ENCODE assay signal across 18 cellular contexts in genomic region chr12:51174501-51174900, GRCh38. TPM values are rescaled to one million over a fixed set of nuclear protein-coding genes. Genes with fewer than 3 reads are reported as not detected.
DNase-seq lines count a peak whose midpoint lies in the region; ATAC-seq and TF ChIP-seq lines count a peak whose summit lies in the region.
"Had no signal": no experiment of that assay in that cellular context is flagged by ENCODE, and none has a peak within 500 bp of the region (broad histone marks: within the 10 kb centered on the region; RNA-seq: fewer than 3 reads in every experiment).

No MANE protein-coding gene starts in this region.

- no peak for ATAC-seq in CD4-positive, CD25-positive, alpha-beta regulatory T cell (ENCODE audit: low read depth in 2 of 2)
- ATAC-seq in T-helper 17 cell, result no peak
- no peak for ATAC-seq in body of pancreas
- ATAC-seq in GM19395 (IDR thresholded peaks at IDR 0.05; ENCODE audit: unreplicated experiment), result no peak
- ATAC-seq: left cardiac atrium had no signal

- peak overlapping the region; percentile 19 for H3K27ac Mint-ChIP-seq in T-helper 1 cell treated with Interleukin-12 subunit alpha and Interleukin-12 subunit beta and Interleukin-4 antibody, amounts not matched to agents 30 μg/mL and 1 μg/mL, for 36 hours
- H3K27ac Mint-ChIP-seq in CD4-positive, CD25-positive, alpha-beta regulatory T cell, result peak overlapping the region in 1 of 3 donors; percentile 83
- H3K27ac Mint-ChIP-seq in T-helper 17 cell (no peak overlapping the region), nephron (peak overlapping the region in 2 of 3 experiments; percentile 76 to 84)
- H3K27ac Mint-ChIP-seq: activated CD4-positive, alpha-beta memory T cell treated with anti-CD3 and anti-CD28 coated beads for 36 hours had no signal

- no peaks in the 10 kb centered on the region for H3K9me3 ChIP-seq in CD4-positive, CD25-positive, alpha-beta regulatory T cell (ENCODE audit: control insufficient read depth in 2 of 2, low read length in 2 of 2)
- H3K9me3 ChIP-seq in T-helper 17 cell (ENCODE audit: control insufficient read depth, low read length, poor library complexity, severe bottlenecking), result no peaks in the 10 kb centered on the region
- H3K9me3 ChIP-seq in body of pancreas, result no peaks in the 10 kb centered on the region
- H3K9me3 ChIP-seq: BE2C, colonic mucosa, spleen had no signal

- WGBS in body of pancreas, 2 donors, result 48 to 50% methylated on average over 1 of the region's 1 CpG

- no peak for TF ChIP-seq CTCF in nephron (IDR thresholded peaks at IDR 0.05; ENCODE audit: unreplicated experiment in 3 of 3)
- no peak for TF ChIP-seq CTCF in body of pancreas (IDR thresholded peaks at IDR 0.05)

- H3K27me3 ChIP-seq in CD4-positive, CD25-positive, alpha-beta regulatory T cell (ENCODE audit: control insufficient read depth, insufficient read depth, low read length), result no peaks in the 10 kb centered on the region
- no peaks in the 10 kb centered on the region for H3K27me3 ChIP-seq in body of pancreas
- H3K27me3 ChIP-seq: BE2C, colonic mucosa, spleen had no signal

- peak overlapping the region; percentile 22 for H3K4me3 Mint-ChIP-seq in T-helper 1 cell treated with Interleukin-12 subunit alpha and Interleukin-12 subunit beta and Interleukin-4 antibody, amounts not matched to agents 30 μg/mL and 1 μg/mL, for 36 hours
- peak overlapping the region in 3 of 4 donors; percentile 86 to 93 (median 86) for H3K4me3 Mint-ChIP-seq in CD4-positive, CD25-positive, alpha-beta regulatory T cell
- H3K4me3 Mint-ChIP-seq in T-helper 17 cell, result peak overlapping the region; percentile 78
- peak overlapping the region; percentile 81 to 83 (median 82) for H3K4me3 Mint-ChIP-seq in nephron

- H3K27me3 Mint-ChIP-seq in T-helper 1 cell treated with Interleukin-12 subunit alpha and Interleukin-12 subunit beta and Interleukin-4 antibody, amounts not matched to agents 30 μg/mL and 1 μg/mL, for 36 hours (ENCODE audit: low read depth), result no peaks in the 10 kb centered on the region
- no peaks in the 10 kb centered on the region for H3K27me3 Mint-ChIP-seq in CD4-positive, CD25-positive, alpha-beta regulatory T cell
- H3K27me3 Mint-ChIP-seq in T-helper 17 cell (no peaks in the 10 kb centered on the region), nephron (ENCODE audit: low read depth) (peaks cover 3% of the 10 kb centered on the region)
- H3K27me3 Mint-ChIP-seq: activated CD4-positive, alpha-beta memory T cell treated with anti-CD3 and anti-CD28 coated beads for 36 hours had no signal

- peaks cover 5% of the 10 kb centered on the region for H3K36me3 Mint-ChIP-seq in T-helper 1 cell treated with Interleukin-12 subunit alpha and Interleukin-12 subunit beta and Interleukin-4 antibody, amounts not matched to agents 30 μg/mL and 1 μg/mL, for 36 hours (ENCODE audit: low read depth)
- no peaks in the 10 kb centered on the region for H3K36me3 Mint-ChIP-seq in CD4-positive, CD25-positive, alpha-beta regulatory T cell
- no peaks in the 10 kb centered on the region for H3K36me3 Mint-ChIP-seq in T-helper 17 cell (ENCODE audit: low read depth)
- no peaks in the 10 kb centered on the region for H3K36me3 Mint-ChIP-seq in nephron (ENCODE audit: low read depth)

- H3K4me3 ChIP-seq in CD4-positive, CD25-positive, alpha-beta regulatory T cell (ENCODE audit: low read depth, low read length), result no peak overlapping the region
- H3K4me3 ChIP-seq in body of pancreas, result no peak overlapping the region
- H3K4me3 ChIP-seq: colonic mucosa had no signal

- no peaks in the 10 kb centered on the region for H3K36me3 ChIP-seq in CD4-positive, CD25-positive, alpha-beta regulatory T cell (ENCODE audit: control insufficient read depth, insufficient read depth, low read length)
- no peaks in the 10 kb centered on the region for H3K36me3 ChIP-seq in body of pancreas (replicated peaks in 1 of 2; ENCODE audit: insufficient read depth in 1 of 2, low read depth in 2 of 2)
- H3K36me3 ChIP-seq: BE2C, colonic mucosa had no signal

- no peak for TF ChIP-seq POLR2A in body of pancreas (IDR thresholded peaks at IDR 0.05)

- no peak for DNase-seq in T-helper 1 cell
- no peak for DNase-seq in CD4-positive, CD25-positive, alpha-beta regulatory T cell
- no peak for DNase-seq in T-helper 17 cell
- no peak for DNase-seq in NCI-H2081 treated with DMSO at 0.1 percent for 48 hours (lab: John Stamatoyannopoulos, UW)
- no peak for DNase-seq in body of pancreas
- DNase-seq: activated CD4-positive, alpha-beta memory T cell treated with anti-CD3 and anti-CD28 coated beads for 36 hours; activated T-cell treated with anti-CD3 and anti-CD28 coated beads for 4 hours; BE2C; colonic mucosa; IMR-90; left cardiac atrium; NCI-H1694; SHP77 treated with DMSO at 0.1 percent for 48 hours; spleen; stimulated activated CD4-positive, alpha-beta T cell treated with anti-CD3 and anti-CD28 coated beads, Interleukin-4, amount 100 ng/mL, for 4 hours had no signal

- no peak overlapping the region for H3K27ac ChIP-seq in CD4-positive, CD25-positive, alpha-beta regulatory T cell (ENCODE audit: insufficient read depth, low read length, poor library complexity, severe bottlenecking)
- H3K27ac ChIP-seq in body of pancreas, result no peak overlapping the region
- H3K27ac ChIP-seq: colonic mucosa had no signal

- H3K9me3 Mint-ChIP-seq in T-helper 1 cell treated with Interleukin-12 subunit alpha and Interleukin-12 subunit beta and Interleukin-4 antibody, amounts not matched to agents 30 μg/mL and 1 μg/mL, for 36 hours, result no peaks in the 10 kb centered on the region
- no peaks in the 10 kb centered on the region for H3K9me3 Mint-ChIP-seq in CD4-positive, CD25-positive, alpha-beta regulatory T cell
- no peaks in the 10 kb centered on the region for H3K9me3 Mint-ChIP-seq in nephron
- H3K9me3 Mint-ChIP-seq: activated CD4-positive, alpha-beta memory T cell treated with anti-CD3 and anti-CD28 coated beads for 36 hours had no signal

- H3K4me1 ChIP-seq in CD4-positive, CD25-positive, alpha-beta regulatory T cell (ENCODE audit: control insufficient read depth, insufficient read depth, low read length, poor library complexity, severe bottlenecking), result peaks cover 17% of the 10 kb centered on the region
- H3K4me1 ChIP-seq in body of pancreas, result peaks cover 15% of the 10 kb centered on the region
- H3K4me1 ChIP-seq: BE2C had no signal

- H3K4me1 Mint-ChIP-seq in T-helper 1 cell treated with Interleukin-12 subunit alpha and Interleukin-12 subunit beta and Interleukin-4 antibody, amounts not matched to agents 30 μg/mL and 1 μg/mL, for 36 hours (ENCODE audit: low read depth), result peaks cover 7% of the 10 kb centered on the region
- H3K4me1 Mint-ChIP-seq in CD4-positive, CD25-positive, alpha-beta regulatory T cell, result peaks cover 7 to 15% (median 11%) of the 10 kb centered on the region in 4 donors
- H3K4me1 Mint-ChIP-seq in T-helper 17 cell, result peaks cover 1% of the 10 kb centered on the region
- H3K4me1 Mint-ChIP-seq in nephron, result peaks cover 9% of the 10 kb centered on the region

- intact Hi-C loops in body of pancreas (cut with DNase I), result no loop called here

RNA-seq across cellular contexts. Expression of gene TFCP2, which starts 1.6 kb away (rescaled TPM):
- 24.9 TPM for total RNA-seq in CD4-positive, CD25-positive, alpha-beta regulatory T cell
- 10 to 100 TPM in 3 of 4 donors, 1 to 10 TPM in 1; 9.0 to 12.2 (median 11.2) TPM for polyA plus RNA-seq in CD4-positive, CD25-positive, alpha-beta regulatory T cell
- 10 to 100 TPM; 15.7 to 20.5 TPM for total RNA-seq in T-helper 17 cell
- 1 to 10 TPM; 7.9 to 9.9 TPM for total RNA-seq in body of pancreas

RNA-seq across cellular contexts. Expression of gene POU6F1, which starts 43.4 kb away (rescaled TPM):
- 25.1 TPM for total RNA-seq in CD4-positive, CD25-positive, alpha-beta regulatory T cell
- 1 to 10 TPM in 3 of 4 donors, under 1 TPM in 1; 0.74 to 2.7 (median 2.4) TPM for polyA plus RNA-seq in CD4-positive, CD25-positive, alpha-beta regulatory T cell
- total RNA-seq in T-helper 17 cell (10 to 100 TPM; 22.5 to 32.8 TPM), body of pancreas (1 to 10 TPM; 6.2 to 9.6 TPM)

Comparison
In these comparisons a context has a peak if more than half of its experiments do, and no peak if none do; other contexts are left out.
1. H3K4me3 Mint-ChIP-seq: peak in every context shown above with its lines; median percentile 86 in CD4-positive, CD25-positive, alpha-beta regulatory T cell; 82 in nephron; 78 in T-helper 17 cell; 22 in T-helper 1 cell treated with Interleukin-12 subunit alpha and Interleukin-12 subunit beta and Interleukin-4 antibody, amounts not matched to agents 30 μg/mL and 1 μg/mL, for 36 hours.